ENCODE assay signal across 17 cellular contexts in genomic region chr2:20953146-20953824, GRCh38.
DNase-seq lines count a peak whose midpoint lies in the region; ATAC-seq, FAIRE-seq and TF ChIP-seq lines count a peak whose summit lies in the region.
"Had no signal": no experiment of that assay in that cellular context is flagged by ENCODE, and none has a peak within 500 bp of the region (broad histone marks: within the 10 kb centered on the region; RNA-seq: fewer than 3 reads in every experiment).

No MANE protein-coding gene starts in this region.

- H3K9me3 Mint-ChIP-seq in endodermal cell, result no peaks in the 10 kb centered on the region
- H3K9me3 Mint-ChIP-seq: CD8-positive, alpha-beta memory T cell; IgD-negative memory B cell had no signal

- H3K4me3 ChIP-seq in OCI-LY3 (ENCODE audit: low read length), result no peak overlapping the region
- H3K4me3 ChIP-seq in left lung, result no peak overlapping the region
- no peak overlapping the region for H3K4me3 ChIP-seq in stomach
- no peak overlapping the region for H3K4me3 ChIP-seq in pancreas
- H3K4me3 ChIP-seq in endodermal cell (ENCODE audit: low read length), result no peak overlapping the region
- H3K4me3 ChIP-seq: HAP-1 had no signal

- peak overlapping the region; percentile 53 for H3K4me2 ChIP-seq in OCI-LY3 (ENCODE audit: low read length)

- H3K27ac Mint-ChIP-seq in endodermal cell, result no peak overlapping the region
- H3K27ac Mint-ChIP-seq: CD14-positive monocyte; CD8-positive, alpha-beta memory T cell; IgD-negative memory B cell had no signal

- TF ChIP-seq CTCF in OCI-LY3 (IDR thresholded peaks at IDR 0.05; ENCODE audit: low read depth, low read length) (no peak), left lung (IDR thresholded peaks at IDR 0.05) (no peak), stomach (IDR thresholded peaks at IDR 0.05) (no peak), pancreas (IDR thresholded peaks at IDR 0.05) (no peak), endodermal cell (conservative IDR thresholded peaks at IDR 0.05) (no peak)

- H3K27ac ChIP-seq in OCI-LY3 (ENCODE audit: low read length) (peak overlapping the region; percentile 37), left lung (no peak overlapping the region), stomach (no peak overlapping the region), pancreas (no peak overlapping the region), endodermal cell (ENCODE audit: low read depth, low read length) (no peak overlapping the region)
- H3K27ac ChIP-seq: 22Rv1 had no signal

- no peak for TF ChIP-seq POLR2A in stomach (IDR thresholded peaks at IDR 0.05)

- H4K20me1 ChIP-seq in OCI-LY3 (ENCODE audit: insufficient read depth, low read length), result no peaks in the 10 kb centered on the region

- H3K36me3 Mint-ChIP-seq in endodermal cell (ENCODE audit: low read depth), result no peaks in the 10 kb centered on the region
- H3K36me3 Mint-ChIP-seq: CD14-positive monocyte; CD8-positive, alpha-beta memory T cell; IgD-negative memory B cell had no signal

- H3K79me2 ChIP-seq in OCI-LY3 (ENCODE audit: low read length), result no peaks in the 10 kb centered on the region

- peaks cover 30% of the 10 kb centered on the region for H3K4me1 ChIP-seq in OCI-LY3 (ENCODE audit: low read length)
- H3K4me1 ChIP-seq in left lung, result no peaks in the 10 kb centered on the region
- no peaks in the 10 kb centered on the region for H3K4me1 ChIP-seq in stomach
- H3K4me1 ChIP-seq in pancreas, result no peaks in the 10 kb centered on the region
- no peaks in the 10 kb centered on the region for H3K4me1 ChIP-seq in endodermal cell (ENCODE audit: control insufficient read depth, insufficient read depth, low read length)
- H3K4me1 ChIP-seq: HAP-1 had no signal

- no peak for TF ChIP-seq EP300 in stomach (IDR thresholded peaks at IDR 0.05)

- intact Hi-C loops in left lung (cut with DNase I) (no loop called here), stomach (cut with DNase I; ENCODE audit: low total_unique reads) (no loop called here), pancreas (cut with DNase I) (loop anchor here in 1 of 3 donors (10.0 kb wide), 1 partner anchor 168 kb away; no protein-coding TSS in a partner anchor)

- no peaks in the 10 kb centered on the region for H3K9me3 ChIP-seq in OCI-LY3 (ENCODE audit: insufficient read depth, low read length)
- no peaks in the 10 kb centered on the region for H3K9me3 ChIP-seq in left lung
- H3K9me3 ChIP-seq in stomach, result no peaks in the 10 kb centered on the region
- no peaks in the 10 kb centered on the region for H3K9me3 ChIP-seq in pancreas
- H3K9me3 ChIP-seq in endodermal cell (ENCODE audit: control insufficient read depth, low read length), result no peaks in the 10 kb centered on the region
- H3K9me3 ChIP-seq: Caco-2, HAP-1 had no signal

- H3K27me3 Mint-ChIP-seq in endodermal cell (ENCODE audit: insufficient read depth), result peaks cover 3% of the 10 kb centered on the region

- peak; percentile 4 for DNase-seq in DMS53 (lab: John Stamatoyannopoulos, UW)
- no peak for DNase-seq in DMS53 treated with DMSO at 0.1 percent for 48 hours (lab: John Stamatoyannopoulos, UW; ENCODE audit: unreplicated experiment)
- no peak for DNase-seq in left lung
- DNase-seq in stomach, result peak; percentile 33
- no peak for DNase-seq in pancreas
- DNase-seq in endodermal cell, result no peak
- no peak for DNase-seq in stimulated activated CD4-positive, alpha-beta T cell treated with anti-CD3 and anti-CD28 coated beads, Interleukin-2, amount 100 ng/mL, for 24 hours
- DNase-seq: Caco-2; CD8-positive, alpha-beta memory T cell; DMS79; GOT3 had no signal

- ATAC-seq in left lung (peak; percentile 65), pancreas (no peak)

- H3K9ac ChIP-seq in OCI-LY3 (ENCODE audit: low read length) (peak overlapping the region; percentile 21; the same call in 1 of the 2 replicates), endodermal cell (ENCODE audit: extremely low read depth, low read length, poor library complexity, severe bottlenecking) (no peak overlapping the region)

- WGBS in stomach, 5 donors, result 50 to 67% (median 62%) methylated on average over 10 of the region's 10 CpGs
- 67 to 69% methylated on average over 10 of the region's 10 CpGs for WGBS in pancreas, 2 donors
- 90 to 93% methylated on average over 9 to 10 of the region's 10 CpGs for WGBS in endodermal cell (ENCODE audit: insufficient coverage in 1 of 2, insufficient read length in 1 of 2), 2 experiments

- no peaks in the 10 kb centered on the region for H3K4me1 Mint-ChIP-seq in endodermal cell
- H3K4me1 Mint-ChIP-seq: CD14-positive monocyte; CD8-positive, alpha-beta memory T cell; IgD-negative memory B cell had no signal

- no peak for FAIRE-seq in pancreas (lab: Jason Lieb, UNC)
- FAIRE-seq: GM12891 had no signal

- H3K36me3 ChIP-seq in OCI-LY3 (replicated peaks; ENCODE audit: low read depth, low read length), result no peaks in the 10 kb centered on the region
- no peaks in the 10 kb centered on the region for H3K36me3 ChIP-seq in left lung
- H3K36me3 ChIP-seq in stomach, result no peaks in the 10 kb centered on the region
- H3K36me3 ChIP-seq in pancreas, result no peaks in the 10 kb centered on the region
- no peaks in the 10 kb centered on the region for H3K36me3 ChIP-seq in endodermal cell (ENCODE audit: control insufficient read depth, insufficient read depth, low read length)
- H3K36me3 ChIP-seq: HAP-1 had no signal

- H3K4me3 Mint-ChIP-seq in endodermal cell, result no peak overlapping the region
- H3K4me3 Mint-ChIP-seq: CD14-positive monocyte; CD8-positive, alpha-beta memory T cell; IgD-negative memory B cell had no signal

- H2AFZ ChIP-seq in OCI-LY3 (ENCODE audit: low read depth, low read length), result peak overlapping the region; percentile 58; the same call in 1 of the 2 replicates

- H3K27me3 ChIP-seq in OCI-LY3 (ENCODE audit: low read depth, low read length) (no peaks in the 10 kb centered on the region), left lung (peaks cover 0 to 6% of the 10 kb centered on the region in 2 donors), stomach (no peaks in the 10 kb centered on the region), pancreas (no peaks in the 10 kb centered on the region), endodermal cell (ENCODE audit: control insufficient read depth, insufficient read depth, low read length, poor library complexity, severe bottlenecking) (no peaks in the 10 kb centered on the region)

Comparison
In these comparisons a context has a peak if more than half of its experiments do, and no peak if none do; other contexts are left out.
1. DNase-seq: peak in DMS53 (single experiment) and stomach (single experiment); none in DMS53 treated with DMSO at 0.1 percent for 48 hours (single experiment), left lung (0 of 2), pancreas (0 of 6), endodermal cell (single experiment) and stimulated activated CD4-positive, alpha-beta T cell treated with anti-CD3 and anti-CD28 coated beads, Interleukin-2, amount 100 ng/mL, for 24 hours (0 of 2).